21 cellular contexts compared by ENCODE assay signal in the genomic region with DNA sequence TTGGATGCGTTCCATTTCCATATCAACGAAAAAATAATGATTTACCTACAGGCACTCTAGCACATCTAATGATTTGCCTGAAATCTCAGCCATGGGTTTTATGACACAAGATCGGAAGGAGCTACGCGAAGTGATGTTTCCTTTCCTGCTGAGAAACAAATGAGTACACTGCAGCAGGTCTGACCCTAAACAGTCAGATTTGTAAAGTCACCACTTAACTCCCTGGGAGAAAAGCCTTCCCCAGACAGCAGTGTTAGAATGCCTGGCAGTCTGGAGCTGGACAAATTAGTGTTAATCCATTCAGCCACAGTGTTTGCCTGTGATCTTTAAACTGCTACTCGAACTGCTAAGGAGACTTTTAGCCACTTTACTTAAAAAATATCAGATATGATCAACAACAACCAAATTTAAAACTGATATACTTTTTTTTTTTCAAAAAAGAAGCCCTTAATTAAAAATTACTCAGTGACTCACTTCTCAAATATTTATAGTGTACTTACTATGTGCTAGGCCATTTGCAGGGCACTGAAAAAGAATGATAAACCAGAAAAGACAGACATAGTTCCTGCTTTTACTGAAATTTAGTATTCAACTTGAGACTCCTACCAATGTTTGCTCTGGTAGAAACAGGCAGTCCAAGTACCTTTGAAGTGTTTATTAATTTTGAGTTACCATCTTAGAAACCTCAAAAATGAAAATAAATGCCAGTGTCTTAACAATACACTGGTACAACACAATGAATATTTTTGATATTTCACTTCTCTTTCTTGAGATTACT.
A peak's percentile ranks its signal among the peaks of the same experiment; 100 is the strongest.
DNase-seq lines count a peak whose midpoint lies in the region; ATAC-seq and TF ChIP-seq lines count a peak whose summit lies in the region.
"Had no signal": no experiment of that assay in that cellular context is flagged by ENCODE, and none has a peak within 500 bp of the region (broad histone marks: within the 10 kb centered on the region; RNA-seq: fewer than 3 reads in every experiment).

No MANE protein-coding gene starts in this region.

- ATAC-seq in lower lobe of right lung (peak; percentile 82 to 89), HG03565 (IDR thresholded peaks at IDR 0.05; ENCODE audit: unreplicated experiment) (no peak), HG02642 (IDR thresholded peaks at IDR 0.05; ENCODE audit: poor library complexity, unreplicated experiment) (no peak)
- ATAC-seq: CD8-positive, alpha-beta T cell had no signal

- POLR2A ChIA-PET in HEK293T (lab: Yijun Ruan, JAX): no interaction called here

- intact Hi-C loops in lower lobe of right lung (cut with DNase I): no loop called here

- H3K36me3 ChIP-seq in lower lobe of right lung: peaks cover 31% of the 10 kb centered on the region
- H3K36me3 ChIP-seq: ascending aorta, SJSA1 had no signal

- H3K4me1 Mint-ChIP-seq in endothelial cell (ENCODE audit: unreplicated experiment): no peaks in the 10 kb centered on the region

- no peaks in the 10 kb centered on the region for H3K9me3 ChIP-seq in lower lobe of right lung
- H3K9me3 ChIP-seq: ascending aorta, esophagus muscularis mucosa, SJSA1, stomach had no signal

- no peak overlapping the region for H3K27ac Mint-ChIP-seq in endothelial cell (ENCODE audit: unreplicated experiment)
- H3K27ac Mint-ChIP-seq: CD8-positive, alpha-beta T cell had no signal

- no peaks in the 10 kb centered on the region for H3K27me3 ChIP-seq in lower lobe of right lung (ENCODE audit: low read depth)
- H3K27me3 ChIP-seq: ascending aorta, esophagus muscularis mucosa, SJSA1, stomach had no signal

- TF ChIP-seq CTCF in lower lobe of right lung (IDR thresholded peaks at IDR 0.05) (no peak), endothelial cell (IDR thresholded peaks at IDR 0.05; ENCODE audit: unreplicated experiment) (no peak)

- no peaks in the 10 kb centered on the region for H3K9me3 Mint-ChIP-seq in endothelial cell (ENCODE audit: unreplicated experiment)
- H3K9me3 Mint-ChIP-seq: CD8-positive, alpha-beta T cell had no signal

- no peak overlapping the region for H3K27ac ChIP-seq in lower lobe of right lung
- H3K27ac ChIP-seq: ascending aorta, coronary artery, esophagus muscularis mucosa, SJSA1, stomach had no signal

- CTCF ChIA-PET in HEK293T (lab: Yijun Ruan, JAX): no interaction called here

- H3K27me3 Mint-ChIP-seq in endothelial cell (ENCODE audit: unreplicated experiment): no peaks in the 10 kb centered on the region

- H3K36me3 Mint-ChIP-seq in endothelial cell (ENCODE audit: low read depth, unreplicated experiment): no peaks in the 10 kb centered on the region

- no peak overlapping the region for H3K4me3 Mint-ChIP-seq in endothelial cell (ENCODE audit: unreplicated experiment)
- H3K4me3 Mint-ChIP-seq: CD8-positive, alpha-beta T cell had no signal

- no peak overlapping the region for H3K4me3 ChIP-seq in lower lobe of right lung
- H3K4me3 ChIP-seq: ascending aorta, coronary artery, esophagus muscularis mucosa, SJSA1, stomach had no signal

- DNase-seq in A172 (ENCODE audit: low spot score) (peak; percentile 8), HEK293T (ENCODE audit: extremely low spot score) (peak; percentile 22), dermis blood vessel endothelial cell (peak; percentile 7), lower lobe of right lung (no peak), endothelial cell (ENCODE audit: low spot score) (no peak)
- DNase-seq in stimulated activated CD4-positive, alpha-beta T cell treated with anti-CD3 and anti-CD28 coated beads, Interleukin-4, amount 100 ng/mL, for 4 hours: no peak
- DNase-seq: activated CD4-positive, alpha-beta T cell treated with anti-CD3 and anti-CD28 coated beads for 48 hours; activated CD8-positive, alpha-beta memory T cell treated with anti-CD3 and anti-CD28 coated beads, Interleukin-2, amount 50 U/mL, for 48 hours; activated naive CD4-positive, alpha-beta T cell; CD8-positive, alpha-beta T cell; head of caudate nucleus; NCI-H1105 treated with DMSO at 0.1 percent for 48 hours; NCI-H2171; posterior cingulate gyrus; stomach had no signal

- no peaks in the 10 kb centered on the region for H3K4me1 ChIP-seq in lower lobe of right lung
- H3K4me1 ChIP-seq: ascending aorta, SJSA1 had no signal

TF ChIP-seq in HEK293T, 16 proteins besides CTCF, POLR2A, EP300 and RAD21:
- TF ChIP-seq ZNF384 (IDR thresholded peaks at IDR 0.05) (no peak), L3MBTL2 (conservative IDR thresholded peaks at IDR 0.05) (no peak)

Comparison
In these comparisons a context has a peak if more than half of its experiments do, and no peak if none do; other contexts are left out.
1. DNase-seq: peak in A172 (single experiment), HEK293T (single experiment) and dermis blood vessel endothelial cell (single experiment); none in lower lobe of right lung (single experiment), endothelial cell (single experiment) and stimulated activated CD4-positive, alpha-beta T cell treated with anti-CD3 and anti-CD28 coated beads, Interleukin-4, amount 100 ng/mL, for 4 hours (0 of 2).
2. ATAC-seq: peak in lower lobe of right lung (2 of 2); none in HG03565 (single experiment) and HG02642 (single experiment).